Comparison of ENCODE assay signal across 9 cellular contexts in genomic region chr17:45409659-45410076, GRCh38. TPM values are rescaled to one million over a fixed set of nuclear protein-coding genes. Genes with fewer than 3 reads are reported as not detected.
DNase-seq lines count a peak whose midpoint lies in the region; ATAC-seq and TF ChIP-seq lines count a peak whose summit lies in the region.
"Had no signal": no experiment of that assay in that cellular context is flagged by ENCODE, and none has a peak within 500 bp of the region (broad histone marks: within the 10 kb centered on the region; RNA-seq: fewer than 3 reads in every experiment).

No MANE protein-coding gene starts in this region.

- H3K79me2 ChIP-seq in SK-N-SH (ENCODE audit: insufficient read depth): no peaks in the 10 kb centered on the region

- H3K36me3 ChIP-seq in CD4-positive, alpha-beta memory T cell (ENCODE audit: insufficient read depth, low read length): peaks cover 4% of the 10 kb centered on the region
- no peaks in the 10 kb centered on the region for H3K36me3 ChIP-seq in neuronal stem cell (replicated peaks in 1 of 2; ENCODE audit: control insufficient read depth in 2 of 2, insufficient read depth in 2 of 2, low read length in 2 of 2)
- H3K36me3 ChIP-seq in SK-N-SH (replicated peaks in 1 of 2; ENCODE audit: control insufficient read depth in 1 of 2, insufficient read depth in 2 of 2, low read length in 1 of 2): no peaks in the 10 kb centered on the region

- no peak for TF ChIP-seq EP300 in SK-N-SH (IDR thresholded peaks at IDR 0.05; ENCODE audit: borderline replicate concordance in 1 of 2, low read depth in 1 of 2, low read length in 1 of 2)

- no peaks in the 10 kb centered on the region for H3K27me3 ChIP-seq in CD4-positive, alpha-beta memory T cell (ENCODE audit: insufficient read depth, low read length)
- H3K27me3 ChIP-seq in HL-60 (ENCODE audit: insufficient read depth, poor library complexity, severe bottlenecking): no peaks in the 10 kb centered on the region
- no peaks in the 10 kb centered on the region for H3K27me3 ChIP-seq in neuronal stem cell (ENCODE audit: control insufficient read depth in 3 of 3, insufficient read depth in 3 of 3, low read depth in 1 of 3, low read length in 3 of 3)
- no peaks in the 10 kb centered on the region for H3K27me3 ChIP-seq in SK-N-SH (ENCODE audit: insufficient read depth)

- DNase-seq in CD4-positive, alpha-beta memory T cell: peak in 1 of 5 donors; percentile 24
- DNase-seq in HL-60 (ENCODE audit: low read depth in 1 of 2, low spot score in 1 of 2): no peak
- DNase-seq in neuronal stem cell (ENCODE audit: low spot score): no peak
- no peak for DNase-seq in glutamatergic neuron
- DNase-seq in NCI-H69 (lab: John Stamatoyannopoulos, UW): no peak
- DNase-seq in SK-N-SH: no peak
- DNase-seq: NCI-H82 had no signal

- no peaks in the 10 kb centered on the region for H3F3A ChIP-seq in SK-N-SH (replicated peaks; ENCODE audit: insufficient read depth)

- peak overlapping the region; percentile 73 for H2BK15ac ChIP-seq in neuronal stem cell (ENCODE audit: low read length)

- no peaks in the 10 kb centered on the region for H3K79me1 ChIP-seq in neuronal stem cell (ENCODE audit: low read depth, low read length)

- H3K9ac ChIP-seq in neuronal stem cell (ENCODE audit: low read depth, low read length, poor library complexity) (peak overlapping the region; percentile 51), SK-N-SH (no peak overlapping the region)

- H4K91ac ChIP-seq in neuronal stem cell (ENCODE audit: low read depth, low read length, poor library complexity): no peak overlapping the region

- CTCF ChIA-PET in CD4-positive, alpha-beta memory T cell (lab: Charles Lee; ENCODE audit: partially characterized antibody): interaction anchor here (0.8 to 3.4 kb wide), 8 partner anchors 14 to 274 kb away, joined by 3 to 10 read pairs (median 4); partner anchors contain the start of gene ACBD4
- CTCF ChIA-PET in SK-N-SH (lab: Yijun Ruan, JAX): interaction anchor here (1.2 to 2.6 kb wide), 3 partner anchors 15 to 191 kb away, joined by 4 to 16 read pairs (median 4); no protein-coding TSS in a partner anchor

- peak overlapping the region; percentile 91 for H3K27ac ChIP-seq in CD4-positive, alpha-beta memory T cell (ENCODE audit: low read depth, low read length)
- H3K27ac ChIP-seq in HL-60 (replicated peaks) (peak overlapping the region; percentile 94), angular gyrus (ENCODE audit: low read depth, low read length) (peak overlapping the region; percentile 16), neuronal stem cell (replicated peaks; ENCODE audit: low read length) (no peak overlapping the region), SK-N-SH (ENCODE audit: low read depth in 2 of 2, low read length in 1 of 2) (no peak overlapping the region)

- ATAC-seq in HG02571 (IDR thresholded peaks at IDR 0.05; ENCODE audit: unreplicated experiment): no peak

- intact Hi-C loops in CD4-positive, alpha-beta memory T cell (cut with micrococcal nuclease): loop anchor here (2.0 kb wide), 1 partner anchor 19 kb away; no protein-coding TSS in a partner anchor

- no peak overlapping the region for H3K4me2 ChIP-seq in neuronal stem cell (ENCODE audit: insufficient read depth, low read length, poor library complexity, severe bottlenecking)
- no peak overlapping the region for H3K4me2 ChIP-seq in SK-N-SH

- POLR2A ChIA-PET in CD4-positive, alpha-beta memory T cell (lab: Charles Lee; ENCODE audit: partially characterized antibody): interaction anchor here (0.6 to 2.8 kb wide), 8 partner anchors 15 to 510 kb away, joined by 3 to 29 read pairs (median 4); partner anchors contain the start of genes EFTUD2, HEXIM1 and MAP3K14
- POLR2A ChIA-PET in SK-N-SH (lab: Yijun Ruan, JAX): no interaction called here

- peak overlapping the region; percentile 85 for H2AK5ac ChIP-seq in neuronal stem cell (ENCODE audit: low read depth, low read length)

- H3K27ac Mint-ChIP-seq in CD4-positive, alpha-beta memory T cell: peak overlapping the region; percentile 94 to 100 (median 99)
- no peak overlapping the region for H3K27ac Mint-ChIP-seq in glutamatergic neuron (ENCODE audit: unreplicated experiment)

- TF ChIP-seq RAD21 in SK-N-SH (IDR thresholded peaks at IDR 0.05; ENCODE audit: low read length): no peak

- H3K23ac ChIP-seq in neuronal stem cell (ENCODE audit: low read depth, low read length, poor library complexity): peak overlapping the region; percentile 52

- H3K18ac ChIP-seq in neuronal stem cell (ENCODE audit: low read length): no peak overlapping the region

- TF ChIP-seq CTCF in HL-60 (IDR thresholded peaks at IDR 0.05; ENCODE audit: insufficient read depth, low read length) (no peak), glutamatergic neuron (IDR thresholded peaks at IDR 0.05; ENCODE audit: partially characterized antibody, unreplicated experiment) (no peak), SK-N-SH (IDR thresholded peaks at IDR 0.05) (no peak)

- no peaks in the 10 kb centered on the region for H3K9me2 ChIP-seq in SK-N-SH

- H3K9me3 ChIP-seq in CD4-positive, alpha-beta memory T cell (ENCODE audit: control insufficient read depth in 1 of 2, low read length in 2 of 2): no peaks in the 10 kb centered on the region
- H3K9me3 ChIP-seq in neuronal stem cell (replicated peaks in 1 of 2; ENCODE audit: control insufficient read depth in 2 of 2, insufficient read depth in 1 of 2, low read depth in 1 of 2, low read length in 2 of 2) (no peaks in the 10 kb centered on the region), SK-N-SH (no peaks in the 10 kb centered on the region)

- no peak overlapping the region for H3K14ac ChIP-seq in neuronal stem cell (ENCODE audit: low read length)

- H2BK5ac ChIP-seq in neuronal stem cell (ENCODE audit: low read length): peak overlapping the region; percentile 28

- no peak overlapping the region for H2BK12ac ChIP-seq in neuronal stem cell (ENCODE audit: low read length)

- H2BK120ac ChIP-seq in neuronal stem cell (ENCODE audit: low read depth, low read length): no peak overlapping the region

- no peaks in the 10 kb centered on the region for H3K27me3 Mint-ChIP-seq in CD4-positive, alpha-beta memory T cell
- H3K27me3 Mint-ChIP-seq in glutamatergic neuron (ENCODE audit: unreplicated experiment): peaks cover 3% of the 10 kb centered on the region

- H4K8ac ChIP-seq in neuronal stem cell (ENCODE audit: low read depth, low read length): no peak overlapping the region

- peak overlapping the region; percentile 97 to 98 for H3K4me3 ChIP-seq in CD4-positive, alpha-beta memory T cell (ENCODE audit: low read length in 2 of 2)
- H3K4me3 ChIP-seq in HL-60 (replicated peaks; ENCODE audit: insufficient read depth, low read length): peak overlapping the region; percentile 85
- H3K4me3 ChIP-seq in neuronal stem cell (ENCODE audit: low read length in 2 of 2): no peak overlapping the region
- H3K4me3 ChIP-seq in SK-N-SH (ENCODE audit: low read depth in 2 of 2, low read length in 1 of 2): no peak overlapping the region

- peaks cover 52% of the 10 kb centered on the region for H3K4me1 ChIP-seq in CD4-positive, alpha-beta memory T cell (ENCODE audit: insufficient read depth, low read length)
- H3K4me1 ChIP-seq in neuronal stem cell (ENCODE audit: control insufficient read depth in 2 of 2, insufficient read depth in 1 of 2, low read depth in 1 of 2, low read length in 2 of 2) (peaks cover 9 to 22% of the 10 kb centered on the region in 2 donors), SK-N-SH (ENCODE audit: control insufficient read depth in 1 of 2, insufficient read depth in 2 of 2, low read depth in 1 of 2, low read length in 1 of 2) (peaks cover 0 to 29% of the 10 kb centered on the region in 2 experiments; a peak in 1 of 4 replicates)

- peaks cover 35 to 57% (median 41%) of the 10 kb centered on the region in 4 donors for H3K4me1 Mint-ChIP-seq in CD4-positive, alpha-beta memory T cell
- peaks cover 20% of the 10 kb centered on the region for H3K4me1 Mint-ChIP-seq in glutamatergic neuron (ENCODE audit: low read depth, unreplicated experiment)

- H2AFZ ChIP-seq in neuronal stem cell (ENCODE audit: low read length) (no peak overlapping the region), SK-N-SH (ENCODE audit: low read depth) (no peak overlapping the region)

- WGBS in neuronal stem cell (ENCODE audit: extremely low coverage in 2 of 2, insufficient read length in 2 of 2, insufficient replicate concordance in 1 of 2), 2 donors: no CpG with 5 or more reads among the region's 5 CpGs
- 82% methylated on average over 5 of the region's 5 CpGs for WGBS in SK-N-SH (ENCODE audit: low lambda C conversion rate)

- H3K4ac ChIP-seq in neuronal stem cell (ENCODE audit: low read length): no peak overlapping the region

- peaks cover 7 to 41% of the 10 kb centered on the region in 2 donors for H3K36me3 Mint-ChIP-seq in CD4-positive, alpha-beta memory T cell
- no peaks in the 10 kb centered on the region for H3K36me3 Mint-ChIP-seq in glutamatergic neuron (ENCODE audit: unreplicated experiment)

- H3K9me3 Mint-ChIP-seq in CD4-positive, alpha-beta memory T cell: no peaks in the 10 kb centered on the region
- peaks cover 2% of the 10 kb centered on the region for H3K9me3 Mint-ChIP-seq in glutamatergic neuron (ENCODE audit: unreplicated experiment)

- H3K4me3 Mint-ChIP-seq in CD4-positive, alpha-beta memory T cell: peak overlapping the region; percentile 99 to 100 (median 99)
- H3K4me3 Mint-ChIP-seq in glutamatergic neuron (ENCODE audit: unreplicated experiment): no peak overlapping the region

- no peaks in the 10 kb centered on the region for H4K20me1 ChIP-seq in SK-N-SH (ENCODE audit: insufficient read depth)

TF ChIP-seq in SK-N-SH, 30 proteins besides CTCF, POLR2A, EP300 and RAD21 (continues in another document):
- no peak for TF ChIP-seq MXI1 (IDR thresholded peaks at IDR 0.05; ENCODE audit: low read depth, low read length)
- no peak for TF ChIP-seq CHD2 (IDR thresholded peaks at IDR 0.05; ENCODE audit: low read length, partially characterized antibody)
- no peak for TF ChIP-seq GABPA (IDR thresholded peaks at IDR 0.05; ENCODE audit: low read depth)
- TF ChIP-seq NFIC (IDR thresholded peaks at IDR 0.05; ENCODE audit: borderline replicate concordance): no peak
- no peak for TF ChIP-seq TAF1 (IDR thresholded peaks at IDR 0.05; ENCODE audit: borderline replicate concordance, low read depth, low read length)
- no peak for TF ChIP-seq TEAD4 (IDR thresholded peaks at IDR 0.05; ENCODE audit: borderline replicate concordance, insufficient read depth)

RNA-seq across cellular contexts. Expression of gene ARHGAP27, which starts 23.0 kb away (rescaled TPM):
- 100 to 1,000 TPM; 108 to 113 TPM for total RNA-seq in CD4-positive, alpha-beta memory T cell
- 10 to 100 TPM; 23.0 to 30.6 TPM for polyA plus RNA-seq in CD4-positive, alpha-beta memory T cell
- 1.5 TPM for polyA plus RNA-seq in neuronal stem cell (2013, experiment 1 of 2)
- polyA plus RNA-seq in neuronal stem cell (2013, experiment 2 of 2): 1.4 TPM
- 3.5 TPM for total RNA-seq in glutamatergic neuron (ENCODE audit: unreplicated experiment)
- 2.1 and 4.3 TPM in 2 replicates for polyA plus RNA-seq in SK-N-SH (2012; rRNA removed)
- 0.75 and 0.89 TPM in 2 replicates for polyA plus RNA-seq in SK-N-SH (2012; cell fraction: cytosol; rRNA removed)
- polyA plus RNA-seq in SK-N-SH (2012; cell fraction: nucleus; rRNA removed): 25.3 and 25.5 TPM in 2 replicates

Comparison
In these comparisons a context has a peak if more than half of its experiments do, and no peak if none do; other contexts are left out.
1. H3K27ac ChIP-seq: peak in CD4-positive, alpha-beta memory T cell (single experiment), HL-60 (single experiment) and angular gyrus (single experiment); none in neuronal stem cell (single experiment) and SK-N-SH (0 of 2).
2. H3K4me3 ChIP-seq: peak in CD4-positive, alpha-beta memory T cell (2 of 2) and HL-60 (single experiment); none in neuronal stem cell (0 of 2) and SK-N-SH (0 of 2).
3. RNA of gene ARHGAP27, which starts 23.0 kb away (total RNA-seq): 108 to 113 TPM in CD4-positive, alpha-beta memory T cell; 3.5 TPM in glutamatergic neuron (single experiment); every median in the first group is over 10 times any median in the second.